ENCODE assay signal across 15 cellular contexts in genomic region chr15:60713096-60714084, GRCh38.
DNase-seq lines count a peak whose midpoint lies in the region; ATAC-seq lines count a peak whose summit lies in the region.
"Had no signal": no experiment of that assay in that cellular context is flagged by ENCODE, and none has a peak within 500 bp of the region (broad histone marks: within the 10 kb centered on the region; RNA-seq: fewer than 3 reads in every experiment).

No MANE protein-coding gene starts in this region.

- intact Hi-C loops in left ventricle myocardium superior (cut with micrococcal nuclease): no loop called here

- ATAC-seq in left ventricle myocardium superior (peak; percentile 95), HG03045 (IDR thresholded peaks at IDR 0.05; ENCODE audit: unreplicated experiment) (no peak)
- ATAC-seq: activated naive CD8-positive, alpha-beta T cell treated with anti-CD3 and anti-CD28 coated beads, Interleukin-2, amount 50 U/mL, for 24 hours had no signal

- peak; percentile 47 for DNase-seq in AG20443 (ENCODE audit: low spot score)
- DNase-seq in astrocyte of the hippocampus (ENCODE audit: low read depth, low spot score): peak; percentile 38
- peak; percentile 35 for DNase-seq in left ventricle myocardium superior
- DNase-seq in pulmonary artery endothelial cell (ENCODE audit: low read depth, low spot score): peak; percentile 20
- no peak for DNase-seq in NCI-H2029 treated with DMSO at 0.1 percent for 48 hours (lab: John Stamatoyannopoulos, UW)
- DNase-seq in cortex of kidney (lab: John Stamatoyannopoulos, UW): no peak
- no peak for DNase-seq in foreskin melanocyte
- DNase-seq: activated naive CD8-positive, alpha-beta T cell treated with anti-CD3 and anti-CD28 coated beads, Interleukin-2, amount 50 U/mL, for 24 hours; effector memory CD4-positive, alpha-beta T cell; naive B cell; NCI-H345; RPMI8226; stimulated activated CD4-positive, alpha-beta T cell treated with anti-CD3 and anti-CD28 coated beads, Interleukin-15, amount 100 ng/mL, for 24 hours; stimulated activated CD8-positive, alpha-beta memory T cell treated with anti-CD3 and anti-CD28 coated beads, Interleukin-4, amount 100 ng/mL, for 48 hours had no signal

Comparison
In these comparisons a context has a peak if more than half of its experiments do, and no peak if none do; other contexts are left out.
1. DNase-seq: peak in AG20443 (single experiment), astrocyte of the hippocampus (single experiment), left ventricle myocardium superior (single experiment) and pulmonary artery endothelial cell (single experiment); none in NCI-H2029 treated with DMSO at 0.1 percent for 48 hours (single experiment), cortex of kidney (single experiment) and foreskin melanocyte (single experiment).